Comparison of ENCODE assay signal across 14 cellular contexts in genomic region chr1:51311826-51312225, GRCh38. TPM values are rescaled to one million over a fixed set of nuclear protein-coding genes. Genes with fewer than 3 reads are reported as not detected.
DNase-seq lines count a peak whose midpoint lies in the region; TF ChIP-seq lines count a peak whose summit lies in the region.
"Had no signal": no experiment of that assay in that cellular context is flagged by ENCODE, and none has a peak within 500 bp of the region (broad histone marks: within the 10 kb centered on the region; RNA-seq: fewer than 3 reads in every experiment).

No MANE protein-coding gene starts in this region.

- H3K27ac ChIP-seq in endodermal cell (ENCODE audit: low read depth, low read length) (no peak overlapping the region), mesenchymal stem cell (ENCODE audit: low read length, poor library complexity, severe bottlenecking) (no peak overlapping the region), coronary artery (no peak overlapping the region)
- H3K27ac ChIP-seq: C4-2B had no signal

- H3K27ac Mint-ChIP-seq in endodermal cell, result no peak overlapping the region
- H3K27ac Mint-ChIP-seq: CD4-positive, CD25-positive, alpha-beta regulatory T cell; CD8-positive, alpha-beta T cell; GM23338 had no signal

- H3K9me3 ChIP-seq in endodermal cell (ENCODE audit: control insufficient read depth, low read length), result no peaks in the 10 kb centered on the region
- no peaks in the 10 kb centered on the region for H3K9me3 ChIP-seq in mesenchymal stem cell (ENCODE audit: control insufficient read depth, low read length)
- H3K9me3 ChIP-seq: Caco-2 had no signal

- DNase-seq in endodermal cell (peak; percentile 65), mesenchymal stem cell (no peak), posterior vena cava (ENCODE audit: low spot score) (peak; percentile 53), coronary artery (ENCODE audit: low spot score) (no peak), SK-N-DZ (ENCODE audit: low spot score) (no peak), NCI-H187 treated with DMSO at 0.1 percent for 48 hours (lab: John Stamatoyannopoulos, UW) (no peak)
- DNase-seq: Caco-2; CD4-positive, CD25-positive, alpha-beta regulatory T cell; CD8-positive, alpha-beta T cell; DMS153; DND-41; H9 had no signal

- no peak overlapping the region for H2BK120ac ChIP-seq in mesenchymal stem cell (ENCODE audit: low read depth, low read length)

- no peak overlapping the region for H3K23ac ChIP-seq in mesenchymal stem cell (ENCODE audit: low read length in 2 of 2)

- H2AK5ac ChIP-seq in mesenchymal stem cell (ENCODE audit: low read length, severe bottlenecking), result peak overlapping the region; percentile 55

- H3K36me3 ChIP-seq in endodermal cell (ENCODE audit: control insufficient read depth, insufficient read depth, low read length), result no peaks in the 10 kb centered on the region
- no peaks in the 10 kb centered on the region for H3K36me3 ChIP-seq in mesenchymal stem cell (ENCODE audit: control insufficient read depth in 1 of 2, insufficient read depth in 2 of 2, low read depth in 1 of 2, low read length in 2 of 2)

- no peak overlapping the region for H3K9ac ChIP-seq in endodermal cell (ENCODE audit: extremely low read depth, low read length, poor library complexity, severe bottlenecking)
- H3K9ac ChIP-seq in mesenchymal stem cell (ENCODE audit: low read length), result no peak overlapping the region

- H3K4me3 ChIP-seq in endodermal cell (ENCODE audit: low read length), result no peak overlapping the region
- H3K4me3 ChIP-seq in mesenchymal stem cell (ENCODE audit: insufficient read depth in 1 of 2, low read depth in 1 of 2, low read length in 2 of 2), result no peak overlapping the region
- no peak overlapping the region for H3K4me3 ChIP-seq in coronary artery
- H3K4me3 ChIP-seq: GM23338 had no signal

- peak overlapping the region in 1 of 2 experiments; percentile 7 for H3K14ac ChIP-seq in mesenchymal stem cell (ENCODE audit: low read length in 2 of 2)

- H3K79me1 ChIP-seq in mesenchymal stem cell (replicated peaks; ENCODE audit: low read length, poor library complexity, severe bottlenecking), result no peaks in the 10 kb centered on the region

- H3K4me2 ChIP-seq in mesenchymal stem cell (ENCODE audit: low read length, poor library complexity, severe bottlenecking), result no peak overlapping the region
- H3K4me2 ChIP-seq: GM23338 had no signal

- no peak overlapping the region for H3K4me3 Mint-ChIP-seq in endodermal cell
- H3K4me3 Mint-ChIP-seq: CD4-positive, CD25-positive, alpha-beta regulatory T cell; CD8-positive, alpha-beta T cell; GM23338; H9 had no signal

- H2BK15ac ChIP-seq in mesenchymal stem cell (ENCODE audit: low read depth, poor library complexity, severe bottlenecking), result no peak overlapping the region

- H3K27me3 Mint-ChIP-seq in endodermal cell (ENCODE audit: insufficient read depth), result no peaks in the 10 kb centered on the region
- H3K27me3 Mint-ChIP-seq: CD4-positive, CD25-positive, alpha-beta regulatory T cell had no signal

- H3K4me1 ChIP-seq in endodermal cell (ENCODE audit: control insufficient read depth, insufficient read depth, low read length), result no peaks in the 10 kb centered on the region
- peaks cover 38% of the 10 kb centered on the region for H3K4me1 ChIP-seq in mesenchymal stem cell (ENCODE audit: control insufficient read depth, insufficient read depth, low read depth, low read length)
- H3K4me1 ChIP-seq: Caco-2 had no signal

- no peaks in the 10 kb centered on the region for H3K9me3 Mint-ChIP-seq in endodermal cell
- H3K9me3 Mint-ChIP-seq: CD4-positive, CD25-positive, alpha-beta regulatory T cell; CD8-positive, alpha-beta T cell; GM23338; H9 had no signal

- H2AFZ ChIP-seq in mesenchymal stem cell (ENCODE audit: low read depth, low read length), result no peak overlapping the region
- H2AFZ ChIP-seq: GM23338 had no signal

- no peaks in the 10 kb centered on the region for H3K36me3 Mint-ChIP-seq in endodermal cell (ENCODE audit: low read depth)
- H3K36me3 Mint-ChIP-seq: CD4-positive, CD25-positive, alpha-beta regulatory T cell; CD8-positive, alpha-beta T cell had no signal

- H3K27me3 ChIP-seq in endodermal cell (ENCODE audit: control insufficient read depth, insufficient read depth, low read length, poor library complexity, severe bottlenecking), result no peaks in the 10 kb centered on the region
- no peaks in the 10 kb centered on the region for H3K27me3 ChIP-seq in mesenchymal stem cell (ENCODE audit: control insufficient read depth in 1 of 2, insufficient read depth in 1 of 2, low read length in 2 of 2)

- H2BK12ac ChIP-seq in mesenchymal stem cell (ENCODE audit: low read length in 2 of 2), result no peak overlapping the region

- TF ChIP-seq CTCF in endodermal cell (conservative IDR thresholded peaks at IDR 0.05) (no peak), coronary artery (IDR thresholded peaks at IDR 0.05) (no peak)

- no peak overlapping the region for H4K8ac ChIP-seq in mesenchymal stem cell (ENCODE audit: low read length)

- no peak overlapping the region for H3K18ac ChIP-seq in mesenchymal stem cell (ENCODE audit: low read depth in 1 of 2, low read length in 2 of 2)

- H3K4me1 Mint-ChIP-seq in endodermal cell, result peaks cover 7% of the 10 kb centered on the region

- H4K91ac ChIP-seq in mesenchymal stem cell (ENCODE audit: low read length), result no peak overlapping the region

- no peak overlapping the region for H3K4ac ChIP-seq in mesenchymal stem cell (ENCODE audit: low read depth in 1 of 2, low read length in 2 of 2)

- intact Hi-C loops in posterior vena cava (cut with DNase I), result no loop called here

- WGBS in endodermal cell (ENCODE audit: insufficient coverage in 1 of 2, insufficient read length in 1 of 2), 2 experiments, result 89 to 100% methylated on average over 2 to 5 of the region's 5 CpGs
- 88% methylated on average over 2 of the region's 5 CpGs for WGBS in mesenchymal stem cell

- H2BK5ac ChIP-seq in mesenchymal stem cell (ENCODE audit: low read depth, low read length, poor library complexity, severe bottlenecking), result no peak overlapping the region

RNA-seq across cellular contexts. Expression of gene TTC39A, which starts 18.5 kb away (rescaled TPM):
- total RNA-seq in endodermal cell (10 to 100 TPM; 12.8 to 20.7 TPM), posterior vena cava (1 to 10 TPM in 1 of 2 donors, under 1 TPM in 1; 0.81 to 1.6 TPM)
- 2.1 TPM for polyA plus RNA-seq in endodermal cell (2013, experiment 1 of 2)
- 4.3 TPM for polyA plus RNA-seq in endodermal cell (2013, experiment 2 of 2)
- polyA plus RNA-seq in mesenchymal stem cell (2013, experiment 1 of 2), result 2.3 TPM
- 2.4 TPM for polyA plus RNA-seq in mesenchymal stem cell (2013, experiment 2 of 2)
- polyA plus RNA-seq in SK-N-DZ (2014; cell fraction: cytosol; rRNA removed), result 10.2 and 14.4 TPM in 2 replicates
- 6.7 and 9.2 TPM in 2 replicates for polyA plus RNA-seq in SK-N-DZ (2014; cell fraction: nucleus; rRNA removed)
- total RNA-seq: CD4-positive, CD25-positive, alpha-beta regulatory T cell; CD8-positive, alpha-beta T cell had no signal

Comparison
In these comparisons a context has a peak if more than half of its experiments do, and no peak if none do; other contexts are left out.
1. DNase-seq: peak in endodermal cell (single experiment) and posterior vena cava (single experiment); none in mesenchymal stem cell (single experiment), coronary artery (single experiment), SK-N-DZ (single experiment) and NCI-H187 treated with DMSO at 0.1 percent for 48 hours (single experiment).
2. RNA of gene TTC39A, which starts 18.5 kb away (total RNA-seq): 12.8 to 20.7 TPM in endodermal cell; 0.81 to 1.6 TPM in posterior vena cava; every median in the first group is over 4 times any median in the second.